1 cellular context compared by ENCODE assay signal in the genomic region with DNA sequence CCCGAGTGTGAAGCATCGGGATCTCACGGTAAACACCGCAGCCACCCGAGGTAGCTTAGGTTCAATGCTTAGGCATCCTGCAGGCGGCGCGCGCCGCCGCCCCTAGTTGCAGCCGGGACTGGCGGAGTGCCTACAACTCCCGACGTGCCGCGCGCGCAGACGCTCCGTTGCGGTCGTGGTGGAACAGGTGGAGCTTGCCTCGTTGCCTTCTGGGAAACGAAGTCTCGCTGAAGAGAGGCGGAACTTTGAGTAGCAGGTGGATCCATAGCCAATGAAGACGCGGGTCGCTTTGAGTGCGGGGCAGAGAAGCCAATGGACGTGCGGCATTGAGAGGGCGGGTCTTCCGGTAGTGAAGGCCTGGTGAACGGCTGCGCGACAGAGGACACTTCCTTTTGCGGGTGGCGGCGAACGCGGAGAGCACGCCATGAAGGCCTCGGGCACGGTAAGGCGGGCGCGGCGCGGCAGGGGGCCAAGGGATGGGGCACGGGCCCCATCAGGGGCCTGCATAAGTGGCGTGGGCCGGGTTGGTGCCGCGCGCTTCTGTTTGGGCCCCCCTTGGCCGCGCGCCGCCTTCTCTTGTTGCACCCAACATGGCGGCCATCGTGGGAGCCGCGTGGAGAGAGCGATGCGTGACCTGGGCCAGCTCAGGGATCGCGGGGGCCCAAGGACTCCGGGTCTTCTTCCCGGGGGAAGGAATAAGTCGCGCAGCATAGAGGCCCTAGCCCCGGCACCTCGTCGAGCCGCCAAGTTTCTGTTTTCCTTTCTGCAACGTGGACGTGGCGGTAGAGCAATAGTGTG.
A peak's percentile ranks its signal among the peaks of the same experiment; 100 is the strongest.
TF ChIP-seq lines count a peak whose summit lies in the region.

TSS of gene RPL18A (plus strand) at position 378 of the 798 bp plus-strand sequence. CDS start at position 425, 47 bp downstream.

TF ChIP-seq in HEK293, 187 proteins besides CTCF, POLR2A, EP300 and RAD21 (continued from another document and continues in another):
- TF ChIP-seq PRDM4 (tag by site-specific recombination; IDR thresholded peaks at IDR 0.05), result no peak
- peak; percentile 72 for TF ChIP-seq KLF8 (tag by site-specific recombination; IDR thresholded peaks at IDR 0.05)
- TF ChIP-seq ZNF140 (tag by site-specific recombination; IDR thresholded peaks at IDR 0.05), result no peak
- TF ChIP-seq TCF7L2 (IDR thresholded peaks at IDR 0.05; ENCODE audit: borderline replicate concordance, low read depth, low read length), result no peak
- TF ChIP-seq GLI2 (tag by site-specific recombination; IDR thresholded peaks at IDR 0.05; ENCODE audit: borderline replicate concordance, low read depth), result no peak
- TF ChIP-seq SP7 (tag by site-specific recombination; IDR thresholded peaks at IDR 0.05), result peak; percentile 76
- TF ChIP-seq ZNF677 (tag by site-specific recombination; IDR thresholded peaks at IDR 0.05), result no peak
- no peak for TF ChIP-seq ZNF664 (tag by site-specific recombination; IDR thresholded peaks at IDR 0.05)
- TF ChIP-seq ZNF660 (tag by site-specific recombination; IDR thresholded peaks at IDR 0.05), result peak; percentile 67; the same call in 1 of the 2 replicates
- no peak for TF ChIP-seq REPIN1 (tag by site-specific recombination; IDR thresholded peaks at IDR 0.05; ENCODE audit: low read depth)
- TF ChIP-seq ZNF560 (tag by site-specific recombination; IDR thresholded peaks at IDR 0.05; ENCODE audit: borderline replicate concordance), result no peak
- TF ChIP-seq, protein P1, sequence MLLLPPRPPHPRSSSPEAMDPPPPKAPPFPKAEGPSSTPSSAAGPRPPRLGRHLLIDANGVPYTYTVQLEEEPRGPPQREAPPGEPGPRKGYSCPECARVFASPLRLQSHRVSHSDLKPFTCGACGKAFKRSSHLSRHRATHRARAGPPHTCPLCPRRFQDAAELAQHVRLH (tag by site-specific recombination; IDR thresholded peaks at IDR 0.05), result peak; percentile 95
- no peak for TF ChIP-seq ZNF768 (tag by site-specific recombination; IDR thresholded peaks at IDR 0.05)
- TF ChIP-seq ZNF146 (tag by site-specific recombination; IDR thresholded peaks at IDR 0.05), result no peak; the same call in 1 of the 2 replicates
- TF ChIP-seq ZNF626 (tag by site-specific recombination; IDR thresholded peaks at IDR 0.05), result no peak
- no peak for TF ChIP-seq ZNF350 (tag by site-specific recombination; IDR thresholded peaks at IDR 0.05)
- no peak for TF ChIP-seq ZNF785 (tag by site-specific recombination; IDR thresholded peaks at IDR 0.05)
- no peak for TF ChIP-seq ZNF16 (tag by site-specific recombination; IDR thresholded peaks at IDR 0.05; ENCODE audit: low read depth)
- TF ChIP-seq ZNF211 (tag by site-specific recombination; IDR thresholded peaks at IDR 0.05; ENCODE audit: low read depth), result no peak
- peak; percentile 97 for TF ChIP-seq SP3 (tag by site-specific recombination; IDR thresholded peaks at IDR 0.05)
- no peak for TF ChIP-seq ZNF202 (tag by site-specific recombination; IDR thresholded peaks at IDR 0.05; ENCODE audit: borderline replicate concordance)
- TF ChIP-seq ZNF747 (tag by site-specific recombination; IDR thresholded peaks at IDR 0.05), result no peak
- TF ChIP-seq ZSCAN23 (tag by site-specific recombination; IDR thresholded peaks at IDR 0.05), result no peak
- TF ChIP-seq ZNF621 (tag by site-specific recombination; IDR thresholded peaks at IDR 0.05), result no peak
- no peak for TF ChIP-seq ZNF701 (tag by site-specific recombination; IDR thresholded peaks at IDR 0.05)
- peak; percentile 89 for TF ChIP-seq YY2 (tag by site-specific recombination; IDR thresholded peaks at IDR 0.05)
- TF ChIP-seq TSHZ1 (tag by site-specific recombination; IDR thresholded peaks at IDR 0.05; ENCODE audit: borderline replicate concordance), result no peak
- TF ChIP-seq ZNF449 (tag by site-specific recombination; IDR thresholded peaks at IDR 0.05), result no peak
- no peak for TF ChIP-seq ZNF521 (tag by site-specific recombination; IDR thresholded peaks at IDR 0.05)
- TF ChIP-seq HOXA7 (CRISPR knock-in tag; IDR thresholded peaks at IDR 0.05; ENCODE audit: borderline replicate concordance), result no peak
- TF ChIP-seq ZNF302 (tag by site-specific recombination; IDR thresholded peaks at IDR 0.05; ENCODE audit: low read depth), result no peak
- TF ChIP-seq ZNF184 (tag by site-specific recombination; IDR thresholded peaks at IDR 0.05), result no peak
- no peak for TF ChIP-seq ZNF248 (tag by site-specific recombination; IDR thresholded peaks at IDR 0.05)
- TF ChIP-seq, protein P2, sequence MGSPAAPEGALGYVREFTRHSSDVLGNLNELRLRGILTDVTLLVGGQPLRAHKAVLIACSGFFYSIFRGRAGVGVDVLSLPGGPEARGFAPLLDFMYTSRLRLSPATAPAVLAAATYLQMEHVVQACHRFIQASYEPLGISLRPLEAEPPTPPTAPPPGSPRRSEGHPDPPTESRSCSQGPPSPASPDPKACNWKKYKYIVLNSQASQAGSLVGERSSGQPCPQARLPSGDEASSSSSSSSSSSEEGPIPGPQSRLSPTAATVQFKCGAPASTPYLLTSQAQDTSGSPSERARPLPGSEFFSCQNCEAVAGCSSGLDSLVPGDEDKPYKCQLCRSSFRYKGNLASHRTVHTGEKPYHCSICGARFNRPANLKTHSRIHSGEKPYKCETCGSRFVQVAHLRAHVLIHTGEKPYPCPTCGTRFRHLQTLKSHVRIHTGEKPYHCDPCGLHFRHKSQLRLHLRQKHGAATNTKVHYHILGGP (tag by site-specific recombination; IDR thresholded peaks at IDR 0.05), result no peak
- TF ChIP-seq ZXDB (tag by site-specific recombination; IDR thresholded peaks at IDR 0.05), result peak; percentile 57
- TF ChIP-seq PRDM10 (tag by site-specific recombination; IDR thresholded peaks at IDR 0.05), result no peak
- no peak for TF ChIP-seq ZNF670 (tag by site-specific recombination; IDR thresholded peaks at IDR 0.05; ENCODE audit: low read depth)
- TF ChIP-seq KLF16 (tag by site-specific recombination; IDR thresholded peaks at IDR 0.05), result 0 out of 2 replicates have a peak, but pooled peaks have one; percentile 58
- 0 out of 2 replicates have a peak, but pooled peaks have one; percentile 52 for TF ChIP-seq ZBTB8A (tag by site-specific recombination; IDR thresholded peaks at IDR 0.05)
- TF ChIP-seq, protein P3, sequence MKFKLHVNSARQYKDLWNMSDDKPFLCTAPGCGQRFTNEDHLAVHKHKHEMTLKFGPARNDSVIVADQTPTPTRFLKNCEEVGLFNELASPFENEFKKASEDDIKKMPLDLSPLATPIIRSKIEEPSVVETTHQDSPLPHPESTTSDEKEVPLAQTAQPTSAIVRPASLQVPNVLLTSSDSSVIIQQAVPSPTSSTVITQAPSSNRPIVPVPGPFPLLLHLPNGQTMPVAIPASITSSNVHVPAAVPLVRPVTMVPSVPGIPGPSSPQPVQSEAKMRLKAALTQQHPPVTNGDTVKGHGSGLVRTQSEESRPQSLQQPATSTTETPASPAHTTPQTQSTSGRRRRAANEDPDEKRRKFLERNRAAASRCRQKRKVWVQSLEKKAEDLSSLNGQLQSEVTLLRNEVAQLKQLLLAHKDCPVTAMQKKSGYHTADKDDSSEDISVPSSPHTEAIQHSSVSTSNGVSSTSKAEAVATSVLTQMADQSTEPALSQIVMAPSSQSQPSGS (tag by site-specific recombination; IDR thresholded peaks at IDR 0.05; ENCODE audit: low read depth), result no peak
- TF ChIP-seq ZFP3 (tag by site-specific recombination; IDR thresholded peaks at IDR 0.05; ENCODE audit: low read depth), result no peak
- TF ChIP-seq MZF1 (tag by site-specific recombination; IDR thresholded peaks at IDR 0.05; ENCODE audit: borderline replicate concordance), result no peak
- TF ChIP-seq ZNF777 (tag by site-specific recombination; IDR thresholded peaks at IDR 0.05; ENCODE audit: borderline replicate concordance), result no peak
- no peak for TF ChIP-seq ZBTB20 (tag by site-specific recombination; IDR thresholded peaks at IDR 0.05)
- no peak for TF ChIP-seq ZNF23 (tag by site-specific recombination; IDR thresholded peaks at IDR 0.05; ENCODE audit: borderline replicate concordance)
- TF ChIP-seq ZNF354C (tag by site-specific recombination; IDR thresholded peaks at IDR 0.05; ENCODE audit: borderline replicate concordance, low read depth), result no peak
- TF ChIP-seq ZNF19 (tag by site-specific recombination; IDR thresholded peaks at IDR 0.05; ENCODE audit: low read depth), result no peak
- TF ChIP-seq ZNF549 (tag by site-specific recombination; IDR thresholded peaks at IDR 0.05), result no peak
- TF ChIP-seq ZNF501 (tag by site-specific recombination; IDR thresholded peaks at IDR 0.05), result peak; percentile 61; the same call in 1 of the 2 replicates
